ENCODE assay signal across 6 cellular contexts in genomic region chr7:73118155-73118554, GRCh38. TPM values are rescaled to one million over a fixed set of nuclear protein-coding genes. Genes with fewer than 3 reads are reported as not detected.
"Had no signal": no experiment of that assay in that cellular context is flagged by ENCODE, and none has a peak within 500 bp of the region (broad histone marks: within the 10 kb centered on the region; RNA-seq: fewer than 3 reads in every experiment).

No MANE protein-coding gene starts in this region.

RNA-seq across cellular contexts. Expression of gene SPDYE9, which starts 32.3 kb away (rescaled TPM):
- total RNA-seq: HT-29, M059J, OCI-LY7, PC-3, SK-MEL-5, T-cell had no signal
